ENCODE assay signal across 21 cellular contexts in genomic region chr1:78043436-78043835, GRCh38. TPM values are rescaled to one million over a fixed set of nuclear protein-coding genes. Genes with fewer than 3 reads are reported as not detected.
"Had no signal": no experiment of that assay in that cellular context is flagged by ENCODE, and none has a peak within 500 bp of the region (broad histone marks: within the 10 kb centered on the region; RNA-seq: fewer than 3 reads in every experiment).

No MANE protein-coding gene starts in this region.

- ATAC-seq: heart left ventricle; mucosa of descending colon; natural killer cell treated with Interleukin-12 subunit alpha and Interleukin-12 subunit beta and Interleukin-15 and Interleukin-18, amount 100 ng/mL, for 72 hours had no signal

- H3K27ac ChIP-seq: coronary artery, heart left ventricle, neural progenitor cell, stomach, thoracic aorta, transverse colon had no signal

- H3K9ac ChIP-seq: neural progenitor cell had no signal

- FAIRE-seq: endothelial cell of umbilical vein, small intestine had no signal

- H2AFZ ChIP-seq: neural progenitor cell had no signal

- H3K4me3 ChIP-seq: coronary artery, heart left ventricle, mucosa of descending colon, neural progenitor cell, sigmoid colon, stomach, thoracic aorta, transverse colon had no signal

- H3K36me3 ChIP-seq: heart left ventricle, neural progenitor cell, sigmoid colon, stomach, thoracic aorta, transverse colon had no signal

- DNase-seq: effector CD4-positive, alpha-beta T cell; endodermal cell; erythroblast; foreskin melanocyte; heart left ventricle; hypothalamus; islet precursor cell; nucleus accumbens; sigmoid colon; stimulated activated CD4-positive, alpha-beta T cell treated with anti-CD3 and anti-CD28 coated beads, Interleukin-12 subunit alpha, Interleukin-12 subunit beta, amount 100 ng/mL, for 4 hours; stimulated activated naive CD4-positive, alpha-beta T cell; substantia nigra; transverse colon had no signal

- H3K4me2 ChIP-seq: neural progenitor cell had no signal

- H3K9me3 ChIP-seq: heart left ventricle, mucosa of descending colon, sigmoid colon, stomach, thoracic aorta, transverse colon had no signal

RNA-seq across cellular contexts. Expression of gene GIPC2, which starts 2.3 kb away (rescaled TPM):
- total RNA-seq: natural killer cell treated with Interleukin-12 subunit alpha and Interleukin-12 subunit beta and Interleukin-15 and Interleukin-18, amount 100 ng/mL, for 72 hours had no signal
